Comparison of ENCODE assay signal across 31 cellular contexts in the genomic region with DNA sequence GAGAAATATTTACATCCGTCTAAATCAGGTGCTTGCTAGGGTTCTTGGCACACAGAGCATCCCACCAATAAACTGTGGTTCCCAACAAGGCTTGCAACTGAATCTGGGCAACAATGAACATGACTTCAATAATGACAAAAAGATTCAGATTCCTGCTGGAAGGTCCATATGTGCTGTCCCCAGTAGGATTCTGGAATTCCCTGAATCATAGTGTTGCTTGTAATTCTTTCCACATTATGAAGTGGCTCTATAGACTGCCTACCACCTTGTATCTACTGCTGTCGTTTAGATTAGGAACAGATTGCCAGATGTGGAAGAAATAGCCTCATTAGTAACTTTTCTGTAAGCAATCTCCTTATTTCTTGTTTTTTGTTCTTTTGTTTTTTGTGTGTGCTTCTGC.
"Had no signal": no experiment of that assay in that cellular context is flagged by ENCODE, and none has a peak within 500 bp of the region (broad histone marks: within the 10 kb centered on the region; RNA-seq: fewer than 3 reads in every experiment).

No MANE protein-coding gene starts in this region.

- H3K27ac ChIP-seq: ascending aorta, breast epithelium, cardiac muscle cell, colonic mucosa, epithelial cell of prostate, esophagus squamous epithelium, foreskin keratinocyte, gastrocnemius medialis, heart right ventricle, WERI-Rb-1 had no signal

- H3K4me1 ChIP-seq: ascending aorta, breast epithelium, colonic mucosa, esophagus squamous epithelium, foreskin keratinocyte had no signal

- H3K36me3 ChIP-seq: ascending aorta, breast epithelium, cardiac muscle cell, colonic mucosa, esophagus squamous epithelium, gastrocnemius medialis, heart right ventricle, WERI-Rb-1 had no signal

- DNase-seq: activated B cell treated with CpG ODN at 0.5 μM for 24 hours; activated CD4-positive, alpha-beta memory T cell treated with anti-CD3 and anti-CD28 coated beads for 36 hours; activated CD4-positive, alpha-beta T cell treated with anti-CD3 and anti-CD28 coated beads for 36 hours; activated CD4-positive, alpha-beta T cell treated with anti-CD3 and anti-CD28 coated beads, Interleukin-2, amount 10 ng/mL, durations not matched to agents 24 days and 14 days; activated CD8-positive, alpha-beta memory T cell treated with anti-CD3 and anti-CD28 coated beads, Interleukin-2, amount 10 ng/mL, durations not matched to agents 7 days and 5 days; activated CD8-positive, alpha-beta memory T cell treated with anti-CD3 and anti-CD28 coated beads, Interleukin-2, amount 50 U/mL, for 4 hours; activated CD8-positive, alpha-beta T cell treated with anti-CD3 and anti-CD28 coated beads, Interleukin-2, amount 10 ng/mL, durations not matched to agents 7 days and 5 days; activated gamma-delta T cell; activated naive CD4-positive, alpha-beta T cell; activated naive CD4-positive, alpha-beta T cell treated with anti-CD3 and anti-CD28 coated beads, Interleukin-2, amount 10 ng/mL, durations not matched to agents 7 days and 5 days; activated naive CD8-positive, alpha-beta T cell treated with anti-CD3 and anti-CD28 coated beads, Interleukin-2, amount 10 ng/mL, durations not matched to agents 7 days and 5 days; activated T-cell treated with anti-CD3 and anti-CD28 coated beads, Interleukin-2, amount 50 U/mL, for 24 hours; activated T-cell treated with anti-CD3 and anti-CD28 coated beads, Interleukin-2, amount 50 U/mL, for 72 hours; central memory CD4-positive, alpha-beta T cell; cerebellar nuclear complex; colonic mucosa; effector CD8-positive, alpha-beta T cell; esophagus squamous epithelium; foreskin keratinocyte; gastrocnemius medialis; heart right ventricle; T-helper 1 cell; T-helper 17 cell; T1000; WERI-Rb-1 had no signal

- ATAC-seq: activated CD4-positive, alpha-beta T cell treated with anti-CD3 and anti-CD28 coated beads for 36 hours; activated CD4-positive, CD25-positive, alpha-beta regulatory T cell treated with anti-CD3 and anti-CD28 coated beads, Interleukin-2, amount 50 U/mL, for 24 hours; activated CD8-positive, alpha-beta memory T cell treated with anti-CD3 and anti-CD28 coated beads, Interleukin-2, amount 10 ng/mL, durations not matched to agents 7 days and 5 days; activated CD8-positive, alpha-beta T cell treated with anti-CD3 and anti-CD28 coated beads, Interleukin-2, amount 10 ng/mL, durations not matched to agents 7 days and 5 days; activated naive CD4-positive, alpha-beta T cell treated with anti-CD3 and anti-CD28 coated beads, Interleukin-2, amount 50 U/mL, for 72 hours; activated T-cell treated with anti-CD3 and anti-CD28 coated beads, Interleukin-2, amount 50 U/mL, for 72 hours; foreskin keratinocyte; gastrocnemius medialis; heart right ventricle; T-helper 17 cell had no signal

- H3K9me3 ChIP-seq: ascending aorta, breast epithelium, colonic mucosa, esophagus squamous epithelium, gastrocnemius medialis had no signal

- H3K27me3 ChIP-seq: ascending aorta, breast epithelium, cardiac muscle cell, colonic mucosa, esophagus squamous epithelium, foreskin keratinocyte, gastrocnemius medialis, heart right ventricle had no signal

- H3K4me3 ChIP-seq: ascending aorta, breast epithelium, cardiac muscle cell, colonic mucosa, esophagus squamous epithelium, gastrocnemius medialis, heart right ventricle had no signal
